17 cellular contexts compared by ENCODE assay signal in the genomic region with DNA sequence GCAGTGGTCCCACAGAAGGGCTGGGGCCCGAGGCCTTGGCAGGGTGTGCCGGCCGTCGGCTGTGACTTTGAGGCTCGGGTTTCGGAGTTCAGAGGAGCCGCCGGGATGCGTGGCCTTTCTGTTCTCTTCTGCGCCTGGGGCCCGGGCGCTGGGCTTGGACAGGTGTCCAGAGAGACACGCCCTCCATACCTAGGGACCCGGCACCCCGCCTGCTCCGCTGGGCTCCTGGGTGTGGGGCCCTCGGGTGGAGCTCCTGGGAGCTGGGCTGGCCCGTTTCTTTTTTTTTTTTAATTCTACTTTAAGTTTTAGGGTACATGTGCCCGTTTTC. TPM values are rescaled to one million over a fixed set of nuclear protein-coding genes. Genes with fewer than 3 reads are reported as not detected.
A peak's percentile ranks its signal among the peaks of the same experiment; 100 is the strongest.
DNase-seq lines count a peak whose midpoint lies in the region; ATAC-seq and TF ChIP-seq lines count a peak whose summit lies in the region.
"Had no signal": no experiment of that assay in that cellular context is flagged by ENCODE, and none has a peak within 500 bp of the region (broad histone marks: within the 10 kb centered on the region; RNA-seq: fewer than 3 reads in every experiment).

No MANE protein-coding gene starts in this region.

- peak overlapping the region in 1 of 11 experiments; percentile 66; a peak in 2 of 22 replicates for H3K27ac ChIP-seq in BLaER1 treated with 17β-estradiol and CSF1 and Interleukin-3, amounts not matched to agents 10 nM and 100 nM
- H3K27ac ChIP-seq in RWPE1: peak overlapping the region; percentile 60; the same call in 1 of the 2 replicates

- peaks cover 18 to 36% (median 26%) of the 10 kb centered on the region in 11 experiments for H3K36me3 ChIP-seq in BLaER1 treated with 17β-estradiol and CSF1 and Interleukin-3, amounts not matched to agents 10 nM and 100 nM

- no peaks in the 10 kb centered on the region for H3K27me3 Mint-ChIP-seq in stimulated activated memory B cell treated with anti-CD40 and anti-IgM and Interleukin-4, amounts not matched to agents 10 μg/mL and 1 μg/mL and 100 μg/mL, for 72 hours
- H3K27me3 Mint-ChIP-seq in WTC11 (ENCODE audit: low read depth): no peaks in the 10 kb centered on the region

- peaks cover 36% of the 10 kb centered on the region for H3K4me1 Mint-ChIP-seq in stimulated activated memory B cell treated with anti-CD40 and anti-IgM and Interleukin-4, amounts not matched to agents 10 μg/mL and 1 μg/mL and 100 μg/mL, for 72 hours
- no peaks in the 10 kb centered on the region; the same call in 1 of the 2 replicates for H3K4me1 Mint-ChIP-seq in WTC11

- no peak for ATAC-seq in stimulated activated memory B cell treated with anti-CD40 and anti-IgM and Interleukin-4, amounts not matched to agents 10 μg/mL and 1 μg/mL and 100 μg/mL, for 72 hours
- ATAC-seq in WTC11 (no peak), GM19467 (IDR thresholded peaks at IDR 0.05; ENCODE audit: unreplicated experiment) (no peak), GM18907 (IDR thresholded peaks at IDR 0.05; ENCODE audit: unreplicated experiment) (no peak), HG03280 (IDR thresholded peaks at IDR 0.05; ENCODE audit: unreplicated experiment) (no peak)
- ATAC-seq: CD8-positive, alpha-beta T cell; K562 had no signal

- TF ChIP-seq CTCF in RWPE1 (conservative IDR thresholded peaks at IDR 0.05; ENCODE audit: low read depth) (no peak), WTC11 (IDR thresholded peaks at IDR 0.05) (no peak)

- no peaks in the 10 kb centered on the region for H3K9me3 Mint-ChIP-seq in stimulated activated memory B cell treated with anti-CD40 and anti-IgM and Interleukin-4, amounts not matched to agents 10 μg/mL and 1 μg/mL and 100 μg/mL, for 72 hours
- no peaks in the 10 kb centered on the region for H3K9me3 Mint-ChIP-seq in WTC11
- H3K9me3 Mint-ChIP-seq: CD8-positive, alpha-beta T cell had no signal

- H3K4me3 ChIP-seq in BLaER1 treated with 17β-estradiol and CSF1 and Interleukin-3, amounts not matched to agents 10 nM and 100 nM: no peak overlapping the region
- H3K4me3 ChIP-seq: K562 had no signal

- no peak for DNase-seq in RWPE1 (ENCODE audit: low spot score)
- DNase-seq in left kidney (ENCODE audit: low read depth, low spot score): peak; percentile 70
- DNase-seq in WTC11 (ENCODE audit: low spot score): no peak
- DNase-seq: ACHN; CD8-positive, alpha-beta T cell; DND-41; GF-D8; GOT3; HCEC 1CT had no signal

- H3K4me2 ChIP-seq in BLaER1 treated with 17β-estradiol and CSF1 and Interleukin-3, amounts not matched to agents 10 nM and 100 nM: peak overlapping the region; percentile 83 to 95 (median 90); a peak in 21 of 22 replicates

- CTCF ChIA-PET in RWPE1 (lab: Yijun Ruan, JAX): no interaction called here
- CTCF ChIA-PET in WTC11 (lab: Charles Lee): no interaction called here

- peaks cover 10% of the 10 kb centered on the region for H3K36me3 Mint-ChIP-seq in stimulated activated memory B cell treated with anti-CD40 and anti-IgM and Interleukin-4, amounts not matched to agents 10 μg/mL and 1 μg/mL and 100 μg/mL, for 72 hours
- H3K36me3 Mint-ChIP-seq in WTC11: peaks cover 12% of the 10 kb centered on the region

- H3K27me3 ChIP-seq in BLaER1 treated with 17β-estradiol and CSF1 and Interleukin-3, amounts not matched to agents 10 nM and 100 nM: no peaks in the 10 kb centered on the region

- POLR2A ChIA-PET in RWPE1 (lab: Yijun Ruan, JAX; ENCODE audit: low non-redundant PET): no interaction called here
- POLR2A ChIA-PET in WTC11 (lab: Charles Lee): interaction anchor here (0.5 kb wide), 1 partner anchor 130 kb away, joined by 10 read pairs; no protein-coding TSS in a partner anchor

- H3K27ac Mint-ChIP-seq in stimulated activated memory B cell treated with anti-CD40 and anti-IgM and Interleukin-4, amounts not matched to agents 10 μg/mL and 1 μg/mL and 100 μg/mL, for 72 hours: peak overlapping the region; percentile 76
- H3K27ac Mint-ChIP-seq in WTC11: no peak overlapping the region
- H3K27ac Mint-ChIP-seq: CD14-positive monocyte; CD8-positive, alpha-beta T cell had no signal

- peak overlapping the region in 4 of 11 experiments; percentile 19 to 61 (median 55); a peak in 2 of 22 replicates for H3K9ac ChIP-seq in BLaER1 treated with 17β-estradiol and CSF1 and Interleukin-3, amounts not matched to agents 10 nM and 100 nM

- H3K4me3 Mint-ChIP-seq in stimulated activated memory B cell treated with anti-CD40 and anti-IgM and Interleukin-4, amounts not matched to agents 10 μg/mL and 1 μg/mL and 100 μg/mL, for 72 hours: no peak overlapping the region
- no peak overlapping the region for H3K4me3 Mint-ChIP-seq in WTC11
- H3K4me3 Mint-ChIP-seq: CD14-positive monocyte; CD8-positive, alpha-beta T cell had no signal

- no peaks in the 10 kb centered on the region for H3K9me3 ChIP-seq in BLaER1 treated with 17β-estradiol and CSF1 and Interleukin-3, amounts not matched to agents 10 nM and 100 nM (replicated peaks in 1 of 11)
- H3K9me3 ChIP-seq: Caco-2 had no signal

- H3K4me1 ChIP-seq in BLaER1 treated with 17β-estradiol and CSF1 and Interleukin-3, amounts not matched to agents 10 nM and 100 nM: peaks cover 54 to 71% (median 58%) of the 10 kb centered on the region in 10 experiments
- H3K4me1 ChIP-seq: Caco-2 had no signal

- peaks cover 0 to 85% (median 70%) of the 10 kb centered on the region in 11 experiments; a peak in 19 of 22 replicates for H4K20me1 ChIP-seq in BLaER1 treated with 17β-estradiol and CSF1 and Interleukin-3, amounts not matched to agents 10 nM and 100 nM

TF ChIP-seq in WTC11, 78 proteins besides CTCF, POLR2A, EP300 and RAD21 (continues in another document):
- TF ChIP-seq, protein P1, sequence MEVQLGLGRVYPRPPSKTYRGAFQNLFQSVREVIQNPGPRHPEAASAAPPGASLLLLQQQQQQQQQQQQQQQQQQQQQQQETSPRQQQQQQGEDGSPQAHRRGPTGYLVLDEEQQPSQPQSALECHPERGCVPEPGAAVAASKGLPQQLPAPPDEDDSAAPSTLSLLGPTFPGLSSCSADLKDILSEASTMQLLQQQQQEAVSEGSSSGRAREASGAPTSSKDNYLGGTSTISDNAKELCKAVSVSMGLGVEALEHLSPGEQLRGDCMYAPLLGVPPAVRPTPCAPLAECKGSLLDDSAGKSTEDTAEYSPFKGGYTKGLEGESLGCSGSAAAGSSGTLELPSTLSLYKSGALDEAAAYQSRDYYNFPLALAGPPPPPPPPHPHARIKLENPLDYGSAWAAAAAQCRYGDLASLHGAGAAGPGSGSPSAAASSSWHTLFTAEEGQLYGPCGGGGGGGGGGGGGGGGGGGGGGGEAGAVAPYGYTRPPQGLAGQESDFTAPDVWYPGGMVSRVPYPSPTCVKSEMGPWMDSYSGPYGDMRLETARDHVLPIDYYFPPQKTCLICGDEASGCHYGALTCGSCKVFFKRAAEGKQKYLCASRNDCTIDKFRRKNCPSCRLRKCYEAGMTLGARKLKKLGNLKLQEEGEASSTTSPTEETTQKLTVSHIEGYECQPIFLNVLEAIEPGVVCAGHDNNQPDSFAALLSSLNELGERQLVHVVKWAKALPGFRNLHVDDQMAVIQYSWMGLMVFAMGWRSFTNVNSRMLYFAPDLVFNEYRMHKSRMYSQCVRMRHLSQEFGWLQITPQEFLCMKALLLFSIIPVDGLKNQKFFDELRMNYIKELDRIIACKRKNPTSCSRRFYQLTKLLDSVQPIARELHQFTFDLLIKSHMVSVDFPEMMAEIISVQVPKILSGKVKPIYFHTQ (CRISPR knock-in tag; IDR thresholded peaks at IDR 0.05): no peak
- TF ChIP-seq CDX4 (CRISPR knock-in tag; IDR thresholded peaks at IDR 0.05; ENCODE audit: borderline replicate concordance): no peak
- TF ChIP-seq PRDM15 (CRISPR knock-in tag; IDR thresholded peaks at IDR 0.05): no peak

RNA-seq across cellular contexts. Expression of gene FGFRL1, which starts 11.3 kb away (rescaled TPM):
- 25.9 to 30.6 TPM (median 27.3 TPM) in 3 replicates for total RNA-seq in WTC11 (2021)

RNA-seq across cellular contexts. Expression of gene SLC26A1, which starts 29.5 kb away (rescaled TPM):
- total RNA-seq in WTC11 (2021): 0.14 to 0.85 TPM (median 0.25 TPM) in 3 replicates

RNA-seq across cellular contexts. Expression of gene IDUA, which starts 35.9 kb away (rescaled TPM):
- 8.5 to 9.7 TPM (median 8.7 TPM) in 3 replicates for total RNA-seq in WTC11 (2021)

RNA-seq across cellular contexts. Expression of gene DGKQ, which starts 49.3 kb away (rescaled TPM):
- total RNA-seq in WTC11 (2021): 15.7 to 19.3 TPM (median 16.9 TPM) in 3 replicates
